1 cellular context compared by ENCODE assay signal in the genomic region with DNA sequence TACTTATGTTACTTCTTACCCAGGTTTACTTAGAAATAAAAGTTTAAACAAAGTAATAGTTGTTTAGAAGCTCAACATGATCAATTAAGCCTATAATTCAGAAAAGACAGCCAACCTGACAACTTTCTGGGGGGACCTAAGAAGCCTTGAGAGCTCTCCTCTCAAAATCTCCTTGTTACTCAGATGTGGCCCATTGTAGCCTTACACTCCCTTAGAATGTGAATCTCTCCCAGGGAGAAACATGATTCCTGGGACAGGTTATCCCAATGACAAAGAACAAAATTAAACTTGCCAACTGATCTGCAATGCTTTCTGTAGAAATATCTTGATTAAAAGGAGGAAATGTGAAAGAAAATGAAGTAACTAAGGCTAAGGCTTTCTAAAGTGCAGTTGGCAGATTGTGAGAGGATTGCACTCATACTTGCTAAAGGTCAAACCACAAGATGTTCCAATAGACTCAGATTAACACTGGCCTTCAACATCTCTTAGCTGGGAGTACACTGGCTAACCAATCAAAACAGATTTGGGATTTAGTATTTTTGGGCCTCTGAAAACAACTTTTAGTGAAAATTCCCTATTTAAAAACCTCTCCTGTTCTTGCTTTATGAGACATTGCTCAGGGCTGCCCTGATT.
TF ChIP-seq lines count a peak whose summit lies in the region.

No MANE protein-coding gene starts in this region.

TF ChIP-seq in SK-N-SH, 30 proteins besides CTCF, POLR2A, EP300 and RAD21 (continued from another document):
- TF ChIP-seq, protein P1, sequence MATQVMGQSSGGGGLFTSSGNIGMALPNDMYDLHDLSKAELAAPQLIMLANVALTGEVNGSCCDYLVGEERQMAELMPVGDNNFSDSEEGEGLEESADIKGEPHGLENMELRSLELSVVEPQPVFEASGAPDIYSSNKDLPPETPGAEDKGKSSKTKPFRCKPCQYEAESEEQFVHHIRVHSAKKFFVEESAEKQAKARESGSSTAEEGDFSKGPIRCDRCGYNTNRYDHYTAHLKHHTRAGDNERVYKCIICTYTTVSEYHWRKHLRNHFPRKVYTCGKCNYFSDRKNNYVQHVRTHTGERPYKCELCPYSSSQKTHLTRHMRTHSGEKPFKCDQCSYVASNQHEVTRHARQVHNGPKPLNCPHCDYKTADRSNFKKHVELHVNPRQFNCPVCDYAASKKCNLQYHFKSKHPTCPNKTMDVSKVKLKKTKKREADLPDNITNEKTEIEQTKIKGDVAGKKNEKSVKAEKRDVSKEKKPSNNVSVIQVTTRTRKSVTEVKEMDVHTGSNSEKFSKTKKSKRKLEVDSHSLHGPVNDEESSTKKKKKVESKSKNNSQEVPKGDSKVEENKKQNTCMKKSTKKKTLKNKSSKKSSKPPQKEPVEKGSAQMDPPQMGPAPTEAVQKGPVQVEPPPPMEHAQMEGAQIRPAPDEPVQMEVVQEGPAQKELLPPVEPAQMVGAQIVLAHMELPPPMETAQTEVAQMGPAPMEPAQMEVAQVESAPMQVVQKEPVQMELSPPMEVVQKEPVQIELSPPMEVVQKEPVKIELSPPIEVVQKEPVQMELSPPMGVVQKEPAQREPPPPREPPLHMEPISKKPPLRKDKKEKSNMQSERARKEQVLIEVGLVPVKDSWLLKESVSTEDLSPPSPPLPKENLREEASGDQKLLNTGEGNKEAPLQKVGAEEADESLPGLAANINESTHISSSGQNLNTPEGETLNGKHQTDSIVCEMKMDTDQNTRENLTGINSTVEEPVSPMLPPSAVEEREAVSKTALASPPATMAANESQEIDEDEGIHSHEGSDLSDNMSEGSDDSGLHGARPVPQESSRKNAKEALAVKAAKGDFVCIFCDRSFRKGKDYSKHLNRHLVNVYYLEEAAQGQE (IDR thresholded peaks at IDR 0.05; ENCODE audit: low read depth, low read length) = no peak
- TF ChIP-seq CHD2 (IDR thresholded peaks at IDR 0.05; ENCODE audit: low read length, partially characterized antibody) = no peak
- TF ChIP-seq, protein P2, sequence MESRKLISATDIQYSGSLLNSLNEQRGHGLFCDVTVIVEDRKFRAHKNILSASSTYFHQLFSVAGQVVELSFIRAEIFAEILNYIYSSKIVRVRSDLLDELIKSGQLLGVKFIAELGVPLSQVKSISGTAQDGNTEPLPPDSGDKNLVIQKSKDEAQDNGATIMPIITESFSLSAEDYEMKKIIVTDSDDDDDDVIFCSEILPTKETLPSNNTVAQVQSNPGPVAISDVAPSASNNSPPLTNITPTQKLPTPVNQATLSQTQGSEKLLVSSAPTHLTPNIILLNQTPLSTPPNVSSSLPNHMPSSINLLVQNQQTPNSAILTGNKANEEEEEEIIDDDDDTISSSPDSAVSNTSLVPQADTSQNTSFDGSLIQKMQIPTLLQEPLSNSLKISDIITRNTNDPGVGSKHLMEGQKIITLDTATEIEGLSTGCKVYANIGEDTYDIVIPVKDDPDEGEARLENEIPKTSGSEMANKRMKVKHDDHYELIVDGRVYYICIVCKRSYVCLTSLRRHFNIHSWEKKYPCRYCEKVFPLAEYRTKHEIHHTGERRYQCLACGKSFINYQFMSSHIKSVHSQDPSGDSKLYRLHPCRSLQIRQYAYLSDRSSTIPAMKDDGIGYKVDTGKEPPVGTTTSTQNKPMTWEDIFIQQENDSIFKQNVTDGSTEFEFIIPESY (IDR thresholded peaks at IDR 0.05; ENCODE audit: borderline replicate concordance, low read depth) = no peak
